17 cellular contexts compared by ENCODE assay signal in genomic region chr6:51147756-51148155, GRCh38.
DNase-seq lines count a peak whose midpoint lies in the region; ATAC-seq and TF ChIP-seq lines count a peak whose summit lies in the region.
"Had no signal": no experiment of that assay in that cellular context is flagged by ENCODE, and none has a peak within 500 bp of the region (broad histone marks: within the 10 kb centered on the region; RNA-seq: fewer than 3 reads in every experiment).

No MANE protein-coding gene starts in this region.

- H3K27ac ChIP-seq in WERI-Rb-1 (peak overlapping the region; percentile 38), foreskin keratinocyte (no peak overlapping the region), osteoblast (ENCODE audit: low read depth, low read length) (no peak overlapping the region)
- H3K27ac ChIP-seq: PC-9, SK-N-MC had no signal

- H3K9me3 ChIP-seq in WERI-Rb-1 (ENCODE audit: severe bottlenecking) (peaks cover 3% of the 10 kb centered on the region), osteoblast (ENCODE audit: low read depth, low read length) (no peaks in the 10 kb centered on the region)
- H3K9me3 ChIP-seq: MG63 had no signal

- no peaks in the 10 kb centered on the region for H3K27me3 Mint-ChIP-seq in activated naive CD4-positive, alpha-beta T cell treated with anti-CD3 and anti-CD28 coated beads, Interleukin-2, amount 10 ng/mL, durations not matched to agents 7 days and 5 days
- no peaks in the 10 kb centered on the region for H3K27me3 Mint-ChIP-seq in T-helper 2 cell treated with Interferon-gamma antibody and Interleukin-4, amounts not matched to agents 5 μg/mL and 100 μg/mL, for 36 hours (ENCODE audit: low read depth)
- peaks cover 1% of the 10 kb centered on the region for H3K27me3 Mint-ChIP-seq in endothelial cell (ENCODE audit: unreplicated experiment)

- H3K4me3 ChIP-seq in WERI-Rb-1 (ENCODE audit: low read depth, low read length) (no peak overlapping the region), osteoblast (ENCODE audit: insufficient read depth, low read length) (no peak overlapping the region)
- H3K4me3 ChIP-seq: MG63, PC-9, SK-N-MC had no signal

- H2AFZ ChIP-seq in osteoblast (ENCODE audit: low read length): no peak overlapping the region
- H2AFZ ChIP-seq: PC-9 had no signal

- no peak for ATAC-seq in activated naive CD4-positive, alpha-beta T cell treated with anti-CD3 and anti-CD28 coated beads, Interleukin-2, amount 50 U/mL, for 72 hours
- ATAC-seq in foreskin keratinocyte: peak; percentile 92

- H3K4me1 Mint-ChIP-seq in activated naive CD4-positive, alpha-beta T cell treated with anti-CD3 and anti-CD28 coated beads, Interleukin-2, amount 10 ng/mL, durations not matched to agents 7 days and 5 days: no peaks in the 10 kb centered on the region
- no peaks in the 10 kb centered on the region for H3K4me1 Mint-ChIP-seq in T-helper 2 cell treated with Interferon-gamma antibody and Interleukin-4, amounts not matched to agents 5 μg/mL and 100 μg/mL, for 36 hours (ENCODE audit: low read depth)
- no peaks in the 10 kb centered on the region for H3K4me1 Mint-ChIP-seq in endothelial cell (ENCODE audit: unreplicated experiment)

- H3K36me3 ChIP-seq in WERI-Rb-1: no peaks in the 10 kb centered on the region
- H3K36me3 ChIP-seq in osteoblast (ENCODE audit: insufficient read depth, low read length): no peaks in the 10 kb centered on the region
- H3K36me3 ChIP-seq: MG63 had no signal

- CTCF ChIA-PET in activated naive CD4-positive, alpha-beta T cell treated with anti-CD3 and anti-CD28 coated beads, Interleukin-2, amount 10 ng/mL, durations not matched to agents 7 days and 5 days (lab: Charles Lee): no interaction called here

- H4K20me1 ChIP-seq in osteoblast (ENCODE audit: insufficient read depth, low read length): no peaks in the 10 kb centered on the region

- H3K27me3 ChIP-seq in WERI-Rb-1 (ENCODE audit: insufficient read depth, low read depth, severe bottlenecking): no peaks in the 10 kb centered on the region
- H3K27me3 ChIP-seq in foreskin keratinocyte: no peaks in the 10 kb centered on the region
- H3K27me3 ChIP-seq in osteoblast (ENCODE audit: insufficient read depth, low read length): no peaks in the 10 kb centered on the region
- H3K27me3 ChIP-seq: MG63 had no signal

- peak; percentile 16 for DNase-seq in activated naive CD4-positive, alpha-beta T cell treated with anti-CD3 and anti-CD28 coated beads, Interleukin-2, amount 10 ng/mL, durations not matched to agents 7 days and 5 days
- no peak for DNase-seq in activated naive CD4-positive, alpha-beta T cell treated with anti-CD3 and anti-CD28 coated beads, Interleukin-2, amount 50 U/mL, for 72 hours (ENCODE audit: low spot score in 2 of 2)
- DNase-seq in WERI-Rb-1 (peak; percentile 15), foreskin keratinocyte (peak; percentile 13 to 39), osteoblast (ENCODE audit: insufficient read length, low spot score, missing footprints) (peak; percentile 15), HPDE6-E6E7 (ENCODE audit: extremely low spot score) (no peak), endothelial cell (ENCODE audit: low spot score) (no peak)
- DNase-seq in T-helper 2 cell treated with Interferon-gamma antibody and Interleukin-4, amounts not matched to agents 5 μg/mL and 100 μg/mL, for 36 hours (ENCODE audit: low spot score): no peak
- DNase-seq: C1 segment of cervical spinal cord, GF-D8, GOT3, KG1, MG63, NCI-H1092 treated with DMSO at 0.1 percent for 48 hours, NCI-H2081 treated with DMSO at 0.1 percent for 48 hours, PC-9 had no signal

- H3K4me1 ChIP-seq in foreskin keratinocyte: no peaks in the 10 kb centered on the region
- no peaks in the 10 kb centered on the region for H3K4me1 ChIP-seq in osteoblast (ENCODE audit: insufficient read depth, low read length)

- H3K4me2 ChIP-seq in osteoblast (ENCODE audit: insufficient read depth, low read length): no peak overlapping the region
- H3K4me2 ChIP-seq: PC-9 had no signal

- no peaks in the 10 kb centered on the region for H3K79me2 ChIP-seq in osteoblast (ENCODE audit: insufficient read depth, low read length)

- no peak overlapping the region for H3K27ac Mint-ChIP-seq in activated naive CD4-positive, alpha-beta T cell treated with anti-CD3 and anti-CD28 coated beads, Interleukin-2, amount 10 ng/mL, durations not matched to agents 7 days and 5 days
- H3K27ac Mint-ChIP-seq in activated naive CD4-positive, alpha-beta T cell treated with anti-CD3 and anti-CD28 coated beads, Interleukin-2, amount 50 U/mL, for 72 hours: no peak overlapping the region
- H3K27ac Mint-ChIP-seq in T-helper 2 cell treated with Interferon-gamma antibody and Interleukin-4, amounts not matched to agents 5 μg/mL and 100 μg/mL, for 36 hours: no peak overlapping the region
- H3K27ac Mint-ChIP-seq in endothelial cell (ENCODE audit: unreplicated experiment): no peak overlapping the region

- no peak overlapping the region for H3K4me3 Mint-ChIP-seq in activated naive CD4-positive, alpha-beta T cell treated with anti-CD3 and anti-CD28 coated beads, Interleukin-2, amount 10 ng/mL, durations not matched to agents 7 days and 5 days
- H3K4me3 Mint-ChIP-seq in T-helper 2 cell treated with Interferon-gamma antibody and Interleukin-4, amounts not matched to agents 5 μg/mL and 100 μg/mL, for 36 hours: no peak overlapping the region
- no peak overlapping the region for H3K4me3 Mint-ChIP-seq in endothelial cell (ENCODE audit: unreplicated experiment)

- peaks cover 12% of the 10 kb centered on the region for H3K9me3 Mint-ChIP-seq in activated naive CD4-positive, alpha-beta T cell treated with anti-CD3 and anti-CD28 coated beads, Interleukin-2, amount 10 ng/mL, durations not matched to agents 7 days and 5 days
- peaks cover 8 to 31% of the 10 kb centered on the region in 2 donors for H3K9me3 Mint-ChIP-seq in activated naive CD4-positive, alpha-beta T cell treated with anti-CD3 and anti-CD28 coated beads, Interleukin-2, amount 50 U/mL, for 72 hours
- peaks cover 4% of the 10 kb centered on the region for H3K9me3 Mint-ChIP-seq in T-helper 2 cell treated with Interferon-gamma antibody and Interleukin-4, amounts not matched to agents 5 μg/mL and 100 μg/mL, for 36 hours
- no peaks in the 10 kb centered on the region for H3K9me3 Mint-ChIP-seq in endothelial cell (ENCODE audit: unreplicated experiment)

- no peaks in the 10 kb centered on the region for H3K36me3 Mint-ChIP-seq in activated naive CD4-positive, alpha-beta T cell treated with anti-CD3 and anti-CD28 coated beads, Interleukin-2, amount 10 ng/mL, durations not matched to agents 7 days and 5 days
- no peaks in the 10 kb centered on the region for H3K36me3 Mint-ChIP-seq in activated naive CD4-positive, alpha-beta T cell treated with anti-CD3 and anti-CD28 coated beads, Interleukin-2, amount 50 U/mL, for 72 hours
- H3K36me3 Mint-ChIP-seq in T-helper 2 cell treated with Interferon-gamma antibody and Interleukin-4, amounts not matched to agents 5 μg/mL and 100 μg/mL, for 36 hours (ENCODE audit: low read depth): no peaks in the 10 kb centered on the region
- H3K36me3 Mint-ChIP-seq in endothelial cell (ENCODE audit: low read depth, unreplicated experiment): no peaks in the 10 kb centered on the region

- TF ChIP-seq CTCF in WERI-Rb-1 (IDR thresholded peaks at IDR 0.05; ENCODE audit: low read depth, low read length) (no peak), foreskin keratinocyte (conservative IDR thresholded peaks at IDR 0.05) (no peak), osteoblast (IDR thresholded peaks at IDR 0.05; ENCODE audit: extremely low read depth, low read depth, low read length) (no peak), endothelial cell (IDR thresholded peaks at IDR 0.05; ENCODE audit: unreplicated experiment) (no peak)

Comparison
In these comparisons a context has a peak if more than half of its experiments do, and no peak if none do; other contexts are left out.
1. DNase-seq: peak in activated naive CD4-positive, alpha-beta T cell treated with anti-CD3 and anti-CD28 coated beads, Interleukin-2, amount 10 ng/mL, durations not matched to agents 7 days and 5 days (single experiment), WERI-Rb-1 (single experiment), foreskin keratinocyte (2 of 2) and osteoblast (single experiment); none in activated naive CD4-positive, alpha-beta T cell treated with anti-CD3 and anti-CD28 coated beads, Interleukin-2, amount 50 U/mL, for 72 hours (0 of 2), T-helper 2 cell treated with Interferon-gamma antibody and Interleukin-4, amounts not matched to agents 5 μg/mL and 100 μg/mL, for 36 hours (single experiment), HPDE6-E6E7 (single experiment) and endothelial cell (single experiment).